ENCODE assay signal across 31 cellular contexts in genomic region chr1:64065571-64065970, GRCh38.
"Had no signal": no experiment of that assay in that cellular context is flagged by ENCODE, and none has a peak within 500 bp of the region (broad histone marks: within the 10 kb centered on the region; RNA-seq: fewer than 3 reads in every experiment).

No MANE protein-coding gene starts in this region.

- H3K9me3 Mint-ChIP-seq: activated CD4-positive, alpha-beta T cell treated with anti-CD3 and anti-CD28 coated beads, Interleukin-2, amount 10 ng/mL, durations not matched to agents 24 days and 14 days; activated naive CD4-positive, alpha-beta T cell treated with anti-CD3 and anti-CD28 coated beads, Interleukin-2, amount 10 ng/mL, durations not matched to agents 7 days and 5 days; activated T-cell treated with anti-CD3 and anti-CD28 coated beads, Interleukin-2, amount 50 U/mL, for 24 hours; natural killer cell treated with Interleukin-12 subunit alpha and Interleukin-12 subunit beta and Interleukin-15 and Interleukin-18, amount 100 ng/mL, for 72 hours; T-helper 1 cell treated with Interleukin-12 subunit alpha and Interleukin-12 subunit beta and Interleukin-4 antibody, amounts not matched to agents 30 μg/mL and 1 μg/mL, for 36 hours had no signal

- H3K9me3 ChIP-seq: esophagus muscularis mucosa, gastrocnemius medialis, lower lobe of right lung, SK-N-SH, testis, transverse colon, vagina had no signal

- H3K27me3 Mint-ChIP-seq: activated CD4-positive, alpha-beta T cell treated with anti-CD3 and anti-CD28 coated beads, Interleukin-2, amount 10 ng/mL, durations not matched to agents 24 days and 14 days; activated naive CD4-positive, alpha-beta T cell treated with anti-CD3 and anti-CD28 coated beads, Interleukin-2, amount 10 ng/mL, durations not matched to agents 7 days and 5 days had no signal

- H3K4me1 ChIP-seq: lower lobe of right lung, spleen, testis, transverse colon, vagina had no signal

- H3K27me3 ChIP-seq: esophagus muscularis mucosa, gastrocnemius medialis, hepatocyte, spleen, testis, transverse colon, vagina had no signal

- H3K79me2 ChIP-seq: hepatocyte had no signal

- H3K9ac ChIP-seq: SK-N-SH had no signal

- H3K36me3 Mint-ChIP-seq: activated CD4-positive, alpha-beta memory T cell treated with anti-CD3 and anti-CD28 coated beads for 36 hours; activated naive CD4-positive, alpha-beta T cell treated with anti-CD3 and anti-CD28 coated beads, Interleukin-2, amount 10 ng/mL, durations not matched to agents 7 days and 5 days; natural killer cell treated with Interleukin-12 subunit alpha and Interleukin-12 subunit beta and Interleukin-15 and Interleukin-18, amount 100 ng/mL, for 72 hours had no signal

- DNase-seq: activated CD4-positive, alpha-beta memory T cell treated with anti-CD3 and anti-CD28 coated beads for 36 hours; activated CD4-positive, alpha-beta T cell treated with anti-CD3 and anti-CD28 coated beads, Interleukin-2, amount 10 ng/mL, durations not matched to agents 24 days and 14 days; activated CD8-positive, alpha-beta memory T cell treated with anti-CD3 and anti-CD28 coated beads, Interleukin-2, amount 50 U/mL, for 48 hours; activated gamma-delta T cell; activated naive CD4-positive, alpha-beta T cell treated with anti-CD3 and anti-CD28 coated beads, Interleukin-2, amount 10 ng/mL, durations not matched to agents 7 days and 5 days; activated T-cell treated with anti-CD3 and anti-CD28 coated beads, Interleukin-2, amount 50 U/mL, for 24 hours; amniotic stem cell; cerebellar nuclear complex; cortex of kidney; effector memory CD8-positive, alpha-beta T cell; gastrocnemius medialis; glutamatergic neuron; lower lobe of right lung; mesendoderm; posterior cingulate gyrus; right cardiac atrium; SK-N-SH; spleen; stimulated activated naive CD4-positive, alpha-beta T cell; SW 1271; T1000; testis; transverse colon; WERI-Rb-1 had no signal

- H3K4me2 ChIP-seq: hepatocyte, SK-N-SH had no signal

- H3K27ac Mint-ChIP-seq: activated CD4-positive, alpha-beta memory T cell treated with anti-CD3 and anti-CD28 coated beads for 36 hours; activated CD4-positive, alpha-beta T cell treated with anti-CD3 and anti-CD28 coated beads, Interleukin-2, amount 10 ng/mL, durations not matched to agents 24 days and 14 days; activated naive CD4-positive, alpha-beta T cell treated with anti-CD3 and anti-CD28 coated beads, Interleukin-2, amount 10 ng/mL, durations not matched to agents 7 days and 5 days; activated T-cell treated with anti-CD3 and anti-CD28 coated beads, Interleukin-2, amount 50 U/mL, for 24 hours; effector memory CD8-positive, alpha-beta T cell; natural killer cell treated with Interleukin-12 subunit alpha and Interleukin-12 subunit beta and Interleukin-15 and Interleukin-18, amount 100 ng/mL, for 72 hours; T-helper 1 cell treated with Interleukin-12 subunit alpha and Interleukin-12 subunit beta and Interleukin-4 antibody, amounts not matched to agents 30 μg/mL and 1 μg/mL, for 36 hours had no signal

- H2AFZ ChIP-seq: hepatocyte had no signal

- H3K4me3 ChIP-seq: esophagus muscularis mucosa, gastrocnemius medialis, hepatocyte, lower lobe of right lung, spleen, testis, transverse colon, vagina had no signal

- H3K36me3 ChIP-seq: esophagus muscularis mucosa, gastrocnemius medialis, lower lobe of right lung, spleen, transverse colon, vagina, WERI-Rb-1 had no signal

- H3K4me3 Mint-ChIP-seq: activated CD4-positive, alpha-beta memory T cell treated with anti-CD3 and anti-CD28 coated beads for 36 hours; activated CD4-positive, alpha-beta T cell treated with anti-CD3 and anti-CD28 coated beads, Interleukin-2, amount 10 ng/mL, durations not matched to agents 24 days and 14 days; activated naive CD4-positive, alpha-beta T cell treated with anti-CD3 and anti-CD28 coated beads, Interleukin-2, amount 10 ng/mL, durations not matched to agents 7 days and 5 days; activated T-cell treated with anti-CD3 and anti-CD28 coated beads, Interleukin-2, amount 50 U/mL, for 24 hours; effector memory CD8-positive, alpha-beta T cell; natural killer cell treated with Interleukin-12 subunit alpha and Interleukin-12 subunit beta and Interleukin-15 and Interleukin-18, amount 100 ng/mL, for 72 hours; T-helper 1 cell treated with Interleukin-12 subunit alpha and Interleukin-12 subunit beta and Interleukin-4 antibody, amounts not matched to agents 30 μg/mL and 1 μg/mL, for 36 hours had no signal

- H3K27ac ChIP-seq: esophagus muscularis mucosa, gastrocnemius medialis, hepatocyte, lower lobe of right lung, spleen, testis, transverse colon, vagina, WERI-Rb-1 had no signal

- ATAC-seq: activated CD4-positive, CD25-positive, alpha-beta regulatory T cell treated with anti-CD3 and anti-CD28 coated beads, Interleukin-2, amount 50 U/mL, for 24 hours; effector memory CD8-positive, alpha-beta T cell; gastrocnemius medialis; left lobe of liver; lower lobe of right lung; natural killer cell treated with Interleukin-12 subunit alpha and Interleukin-12 subunit beta and Interleukin-15 and Interleukin-18, amount 100 ng/mL, for 72 hours; right cardiac atrium had no signal
